In the genomic region with DNA sequence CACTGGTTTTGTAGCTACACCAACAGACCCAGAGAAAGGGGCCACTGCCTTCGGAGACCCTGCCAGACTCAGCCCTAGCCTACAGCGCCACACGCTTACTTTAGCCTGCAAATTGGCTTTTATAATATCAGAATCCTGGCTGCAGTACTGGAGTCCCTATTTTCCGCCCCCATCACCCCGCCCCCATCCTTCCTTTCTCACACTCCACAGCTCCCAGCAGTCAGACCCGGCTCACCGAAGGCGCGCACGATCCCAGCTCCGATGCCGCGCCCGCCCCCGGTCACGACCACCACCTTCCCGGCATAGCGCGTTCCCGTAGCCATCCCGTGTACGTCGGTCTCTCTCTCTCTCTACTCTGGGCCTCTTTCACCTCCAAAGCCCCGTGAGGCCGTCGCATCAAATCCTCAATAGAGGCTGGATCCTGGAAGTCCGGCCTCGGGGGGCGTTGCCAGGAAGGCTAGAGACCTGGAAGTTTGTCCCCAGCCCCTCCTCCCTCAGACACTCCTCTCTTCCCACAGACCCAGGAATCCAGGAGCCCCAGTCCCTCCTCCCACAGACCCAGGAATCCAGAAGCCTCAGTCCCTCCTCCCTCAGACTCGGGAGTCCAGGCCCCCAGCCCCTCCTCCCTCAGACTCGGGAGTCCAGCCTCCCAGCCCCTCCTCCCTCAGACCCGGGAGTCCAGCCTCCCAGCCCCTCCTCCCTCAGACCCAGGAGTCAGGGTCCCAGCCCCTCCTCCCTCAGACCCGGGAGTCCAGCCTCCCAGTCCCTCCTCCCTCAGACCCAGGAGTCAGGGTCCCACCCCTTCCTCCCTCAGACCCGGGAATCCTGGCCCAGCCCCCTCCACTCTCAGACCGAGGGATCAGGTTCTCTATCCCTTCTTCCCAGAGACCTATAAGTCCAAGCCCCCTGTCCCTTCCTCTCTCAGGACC, we compare ENCODE assay signal across 8 cellular contexts. TPM values are rescaled to one million over a fixed set of nuclear protein-coding genes. Genes with fewer than 3 reads are reported as not detected.
DNase-seq lines count a peak whose midpoint lies in the region; ATAC-seq and TF ChIP-seq lines count a peak whose summit lies in the region.

HSD17B14 (minus strand) TSS at position 403 of the 929 bp plus-strand sequence; CDS start at position 323, 80 bp downstream.

- H3K27me3 ChIP-seq in lower lobe of right lung (ENCODE audit: low read depth) (no peaks in the 10 kb centered on the region), tibial artery (no peaks in the 10 kb centered on the region)

- TF ChIP-seq CTCF in lower lobe of right lung (IDR thresholded peaks at IDR 0.05): no peak
- TF ChIP-seq CTCF in tibial artery (IDR thresholded peaks at IDR 0.05): no peak

- peaks cover 20% of the 10 kb centered on the region for H3K4me1 Mint-ChIP-seq in activated T-cell treated with anti-CD3 and anti-CD28 coated beads, Interleukin-2, amount 50 U/mL, for 4 hours (ENCODE audit: low read depth)
- peaks cover 35% of the 10 kb centered on the region for H3K4me1 Mint-ChIP-seq in dendritic cell treated with granulocyte-macrophage colony-stimulating factor and Interleukin-4, amounts not matched to agents 40 ng/mL and 50 ng/mL, for 4 days (ENCODE audit: low read depth)

- peak within 1 kb of the TSS; percentile 80 for H3K4me3 Mint-ChIP-seq in activated T-cell treated with anti-CD3 and anti-CD28 coated beads, Interleukin-2, amount 50 U/mL, for 4 hours
- peak within 1 kb of the TSS; percentile 81 for H3K4me3 Mint-ChIP-seq in dendritic cell treated with granulocyte-macrophage colony-stimulating factor and Interleukin-4, amounts not matched to agents 40 ng/mL and 50 ng/mL, for 4 days

- intact Hi-C loops in dendritic cell treated with granulocyte-macrophage colony-stimulating factor and Interleukin-4, amounts not matched to agents 40 ng/mL and 50 ng/mL, for 4 days (cut with micrococcal nuclease): no loop called here
- intact Hi-C loops in lower lobe of right lung (cut with DNase I): no loop called here
- intact Hi-C loops in tibial artery (cut with DNase I; ENCODE audit: low total_unique reads): loop anchor here (10.0 kb wide), 1 partner anchor 192 kb away; the partner anchor contains the start of gene CA11

- H3K36me3 Mint-ChIP-seq in activated T-cell treated with anti-CD3 and anti-CD28 coated beads, Interleukin-2, amount 50 U/mL, for 4 hours (ENCODE audit: insufficient read depth): no peaks in the 10 kb centered on the region
- H3K36me3 Mint-ChIP-seq in dendritic cell treated with granulocyte-macrophage colony-stimulating factor and Interleukin-4, amounts not matched to agents 40 ng/mL and 50 ng/mL, for 4 days (ENCODE audit: low read depth): no peaks in the 10 kb centered on the region

- H3K4me1 ChIP-seq in lower lobe of right lung (peaks cover 16% of the 10 kb centered on the region), tibial artery (peaks cover 0 to 24% (median 13%) of the 10 kb centered on the region in 4 donors)

- H3K27me3 Mint-ChIP-seq in activated T-cell treated with anti-CD3 and anti-CD28 coated beads, Interleukin-2, amount 50 U/mL, for 4 hours (ENCODE audit: low read depth): peaks cover 8% of the 10 kb centered on the region
- peaks cover 31% of the 10 kb centered on the region for H3K27me3 Mint-ChIP-seq in dendritic cell treated with granulocyte-macrophage colony-stimulating factor and Interleukin-4, amounts not matched to agents 40 ng/mL and 50 ng/mL, for 4 days

- DNase-seq in activated T-cell treated with anti-CD3 and anti-CD28 coated beads, Interleukin-2, amount 50 U/mL, for 4 hours: no peak
- DNase-seq in activated T-cell treated with anti-CD3 and anti-CD28 coated beads for 4 hours: no peak
- DNase-seq in NCI-H774 (lab: John Stamatoyannopoulos, UW): peak; percentile 16
- no peak for DNase-seq in lower lobe of right lung
- DNase-seq in tibial artery: peak; percentile 65 to 80
- no peak for DNase-seq in MV-4-11 (lab: John Stamatoyannopoulos, UW)

- H3K9me3 ChIP-seq in lower lobe of right lung: no peaks in the 10 kb centered on the region
- H3K9me3 ChIP-seq in tibial artery: no peaks in the 10 kb centered on the region

- H3K36me3 ChIP-seq in lower lobe of right lung (peaks cover 15% of the 10 kb centered on the region), tibial artery (peaks cover 0 to 30% (median 3%) of the 10 kb centered on the region in 3 donors)

- peak within 1 kb of the TSS; percentile 52 for H3K4me3 ChIP-seq in lower lobe of right lung
- peak within 1 kb of the TSS; percentile 44 to 59 for H3K4me3 ChIP-seq in tibial artery

- H3K9me3 Mint-ChIP-seq in activated T-cell treated with anti-CD3 and anti-CD28 coated beads, Interleukin-2, amount 50 U/mL, for 4 hours: no peaks in the 10 kb centered on the region
- H3K9me3 Mint-ChIP-seq in dendritic cell treated with granulocyte-macrophage colony-stimulating factor and Interleukin-4, amounts not matched to agents 40 ng/mL and 50 ng/mL, for 4 days: no peaks in the 10 kb centered on the region

- ATAC-seq in activated T-cell treated with anti-CD3 and anti-CD28 coated beads, Interleukin-2, amount 50 U/mL, for 4 hours: peak; percentile 14 to 30
- peak; percentile 33 to 46 for ATAC-seq in lower lobe of right lung
- no peak for ATAC-seq in GM21528 (IDR thresholded peaks at IDR 0.05; ENCODE audit: low FRiP score, unreplicated experiment)

- peak within 1 kb of the TSS; percentile 79 for H3K27ac Mint-ChIP-seq in dendritic cell treated with granulocyte-macrophage colony-stimulating factor and Interleukin-4, amounts not matched to agents 40 ng/mL and 50 ng/mL, for 4 days

- H3K27ac ChIP-seq in lower lobe of right lung (peak within 1 kb of the TSS; percentile 63), tibial artery (peak within 1 kb of the TSS; percentile 83 to 85)

RNA-seq across cellular contexts. Expression of gene HSD17B14, which starts in this region (rescaled TPM):
- under 1 TPM; 0.37 to 0.65 (median 0.61) TPM for total RNA-seq in activated T-cell treated with anti-CD3 and anti-CD28 coated beads, Interleukin-2, amount 50 U/mL, for 4 hours
- total RNA-seq in lower lobe of right lung: 22.7 TPM

Comparison
In these comparisons a context has a peak if more than half of its experiments do, and no peak if none do; other contexts are left out.
1. RNA of gene HSD17B14 (total RNA-seq): 22.7 TPM in lower lobe of right lung (single experiment); 0.37 to 0.65 TPM in activated T-cell treated with anti-CD3 and anti-CD28 coated beads, Interleukin-2, amount 50 U/mL, for 4 hours; every median in the first group is over 10 times any median in the second.
2. Peak in ATAC-seq in activated T-cell treated with anti-CD3 and anti-CD28 coated beads, Interleukin-2, amount 50 U/mL, for 4 hours; RNA of the gene not detected or under 1 TPM.
3. DNase-seq: peak in NCI-H774 (single experiment) and tibial artery (2 of 2); none in activated T-cell treated with anti-CD3 and anti-CD28 coated beads, Interleukin-2, amount 50 U/mL, for 4 hours (single experiment), activated T-cell treated with anti-CD3 and anti-CD28 coated beads for 4 hours (single experiment), lower lobe of right lung (single experiment) and MV-4-11 (single experiment).